Comparison of ENCODE assay signal across 2 cellular contexts in the genomic region with DNA sequence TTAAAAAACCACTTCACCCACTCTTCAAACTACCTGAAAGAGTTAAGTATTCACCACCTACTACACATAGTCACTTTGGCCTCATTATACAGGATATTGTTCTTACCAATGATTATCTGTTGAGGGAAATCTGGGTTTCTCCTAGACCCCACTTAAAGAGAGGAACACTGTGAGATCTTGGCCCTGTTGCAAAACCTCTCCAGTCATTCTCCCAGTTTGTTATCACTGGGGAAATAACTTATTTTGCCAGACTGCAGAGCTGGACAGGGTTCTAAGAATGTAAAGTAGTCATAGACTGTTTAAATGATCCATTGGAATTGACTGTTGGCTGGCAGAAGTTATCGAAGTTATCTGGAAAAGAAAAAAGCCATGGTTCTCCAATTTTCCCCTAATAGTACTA.
TF ChIP-seq lines count a peak whose summit lies in the region.

No MANE protein-coding gene starts in this region.

TF ChIP-seq in HCT116, 20 proteins besides CTCF, POLR2A, EP300 and RAD21 (continued from another document):
- no peak for TF ChIP-seq REST (IDR thresholded peaks at IDR 0.05; ENCODE audit: low read depth)
- no peak for TF ChIP-seq JUND (IDR thresholded peaks at IDR 0.05)
- TF ChIP-seq EZH2 (IDR thresholded peaks at IDR 0.05), result no peak
- TF ChIP-seq ELF1 (IDR thresholded peaks at IDR 0.05; ENCODE audit: borderline replicate concordance, low read depth), result no peak
- TF ChIP-seq MAX (IDR thresholded peaks at IDR 0.05), result no peak
- TF ChIP-seq ZNF274 (IDR thresholded peaks at IDR 0.05; ENCODE audit: low read depth, low read length), result no peak
- no peak for TF ChIP-seq SP1 (IDR thresholded peaks at IDR 0.05; ENCODE audit: low read depth)
- no peak for TF ChIP-seq ZFX (IDR thresholded peaks at IDR 0.05)
- TF ChIP-seq SRF (IDR thresholded peaks at IDR 0.05; ENCODE audit: low read depth), result no peak
- TF ChIP-seq FOSL1 (IDR thresholded peaks at IDR 0.05; ENCODE audit: low read depth), result no peak
- TF ChIP-seq CEBPB (IDR thresholded peaks at IDR 0.05; ENCODE audit: low read depth), result no peak
- no peak for TF ChIP-seq TCF7L2 (IDR thresholded peaks at IDR 0.05; ENCODE audit: borderline replicate concordance, extremely low read depth, insufficient read depth, insufficient read length)
- TF ChIP-seq YY1 (IDR thresholded peaks at IDR 0.05; ENCODE audit: extremely low read depth, insufficient replicate concordance, low read depth, low read length), result no peak
TF ChIP-seq in HCT116: peak in this region for 0.

TF ChIP-seq in SK-N-SH treated with all-trans-retinoic acid at 6 μM for 48 hours, 23 proteins besides CTCF, POLR2A, EP300 and RAD21 (continued from another document):
- no peak for TF ChIP-seq CSRNP3 (CRISPR knock-in tag; IDR thresholded peaks at IDR 0.05)
- TF ChIP-seq ZNF8 (CRISPR knock-in tag; IDR thresholded peaks at IDR 0.05), result no peak
- no peak for TF ChIP-seq GLIS3 (CRISPR knock-in tag; IDR thresholded peaks at IDR 0.05)
- TF ChIP-seq BACH2 (CRISPR knock-in tag; IDR thresholded peaks at IDR 0.05; ENCODE audit: borderline replicate concordance), result no peak
- TF ChIP-seq ZC3H10 (CRISPR knock-in tag; IDR thresholded peaks at IDR 0.05), result no peak
- TF ChIP-seq ARNTL (CRISPR knock-in tag; IDR thresholded peaks at IDR 0.05; ENCODE audit: borderline replicate concordance, low read depth), result no peak
- TF ChIP-seq POU6F1 (CRISPR knock-in tag; IDR thresholded peaks at IDR 0.05; ENCODE audit: borderline replicate concordance, low read depth), result no peak
- peak; percentile 78 for TF ChIP-seq ZFP3 (CRISPR knock-in tag; IDR thresholded peaks at IDR 0.05)
- no peak for TF ChIP-seq PPARA (CRISPR knock-in tag; IDR thresholded peaks at IDR 0.05; ENCODE audit: borderline replicate concordance)
- TF ChIP-seq OSR1 (CRISPR knock-in tag; IDR thresholded peaks at IDR 0.05), result no peak
- TF ChIP-seq ZNF70 (CRISPR knock-in tag; IDR thresholded peaks at IDR 0.05), result no peak
- TF ChIP-seq, protein P1, sequence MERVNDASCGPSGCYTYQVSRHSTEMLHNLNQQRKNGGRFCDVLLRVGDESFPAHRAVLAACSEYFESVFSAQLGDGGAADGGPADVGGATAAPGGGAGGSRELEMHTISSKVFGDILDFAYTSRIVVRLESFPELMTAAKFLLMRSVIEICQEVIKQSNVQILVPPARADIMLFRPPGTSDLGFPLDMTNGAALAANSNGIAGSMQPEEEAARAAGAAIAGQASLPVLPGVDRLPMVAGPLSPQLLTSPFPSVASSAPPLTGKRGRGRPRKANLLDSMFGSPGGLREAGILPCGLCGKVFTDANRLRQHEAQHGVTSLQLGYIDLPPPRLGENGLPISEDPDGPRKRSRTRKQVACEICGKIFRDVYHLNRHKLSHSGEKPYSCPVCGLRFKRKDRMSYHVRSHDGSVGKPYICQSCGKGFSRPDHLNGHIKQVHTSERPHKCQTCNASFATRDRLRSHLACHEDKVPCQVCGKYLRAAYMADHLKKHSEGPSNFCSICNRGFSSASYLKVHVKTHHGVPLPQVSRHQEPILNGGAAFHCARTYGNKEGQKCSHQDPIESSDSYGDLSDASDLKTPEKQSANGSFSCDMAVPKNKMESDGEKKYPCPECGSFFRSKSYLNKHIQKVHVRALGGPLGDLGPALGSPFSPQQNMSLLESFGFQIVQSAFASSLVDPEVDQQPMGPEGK (CRISPR knock-in tag; IDR thresholded peaks at IDR 0.05; ENCODE audit: borderline replicate concordance), result no peak
- TF ChIP-seq CSDC2 (CRISPR knock-in tag; IDR thresholded peaks at IDR 0.05), result 0 out of 2 replicates have a peak, but pooled peaks have one; percentile 20
- TF ChIP-seq SNAI2 (CRISPR knock-in tag; IDR thresholded peaks at IDR 0.05), result peak; percentile 70; the same call in 1 of the 2 replicates
- TF ChIP-seq ZNF565 (CRISPR knock-in tag; conservative IDR thresholded peaks at IDR 0.05; ENCODE audit: low read depth), result no peak
